Comparison of ENCODE assay signal across 1 cellular context in the genomic region with DNA sequence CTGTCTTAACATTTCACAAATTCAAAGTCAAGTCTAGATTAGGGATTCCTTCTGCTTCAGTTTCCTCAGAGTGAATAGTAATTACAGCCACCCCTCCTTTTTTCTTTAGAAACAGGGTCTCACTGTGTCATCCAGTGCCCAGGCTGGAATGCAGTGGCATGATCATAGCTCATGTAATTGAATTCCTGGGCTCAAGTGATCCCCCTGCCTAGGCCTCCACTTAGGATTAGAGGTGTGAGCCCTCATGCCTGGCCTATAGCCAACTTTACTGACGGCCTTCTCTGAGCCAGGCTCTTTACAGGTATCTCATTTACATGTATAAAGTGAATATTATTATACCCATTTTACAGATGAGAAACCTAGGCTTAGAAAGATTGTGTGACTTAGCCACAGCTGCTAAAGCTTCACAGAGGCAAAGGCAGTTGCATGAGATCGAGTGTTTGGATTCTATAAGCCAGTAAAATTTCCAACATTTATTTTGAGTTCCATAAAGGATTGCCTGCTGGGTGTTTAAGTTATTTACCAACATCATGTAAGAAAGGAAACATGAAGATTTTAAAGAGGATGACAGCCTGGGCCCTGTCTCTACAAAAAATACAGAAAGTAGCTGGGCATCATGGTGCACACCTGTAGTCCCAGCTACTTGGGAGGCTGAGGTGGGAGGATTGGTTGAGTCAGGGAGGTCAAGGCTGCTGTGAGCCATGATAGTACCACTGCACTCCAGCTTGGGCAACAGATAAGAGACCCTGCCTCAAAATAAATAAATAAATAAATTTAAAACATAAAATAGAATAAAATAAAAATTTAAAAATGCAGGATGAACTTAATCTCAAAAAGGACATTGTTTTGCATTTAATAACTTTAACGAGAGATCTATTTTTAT.
TF ChIP-seq lines count a peak whose summit lies in the region.

No MANE protein-coding gene starts in this region.

TF ChIP-seq in K562, 482 proteins besides CTCF, POLR2A, EP300 and RAD21 (continues in another document):
- no peak for TF ChIP-seq ZNF444 (CRISPR knock-in tag; IDR thresholded peaks at IDR 0.05)
- TF ChIP-seq POLR2G (IDR thresholded peaks at IDR 0.05; ENCODE audit: low read depth, low read length): no peak
- TF ChIP-seq SAP30 (IDR thresholded peaks at IDR 0.05; ENCODE audit: borderline replicate concordance, insufficient read depth, low read depth, low read length, poor library complexity, severe bottlenecking): no peak
- TF ChIP-seq CREM (IDR thresholded peaks at IDR 0.05; ENCODE audit: low read depth): no peak
- peak; percentile 76 for TF ChIP-seq CBFA2T3 (IDR thresholded peaks at IDR 0.05)
- no peak for TF ChIP-seq ZNF75A (CRISPR knock-in tag; IDR thresholded peaks at IDR 0.05)
- TF ChIP-seq CBFA2T2 (conservative IDR thresholded peaks at IDR 0.05): peak; percentile 57
- TF ChIP-seq, protein P1, sequence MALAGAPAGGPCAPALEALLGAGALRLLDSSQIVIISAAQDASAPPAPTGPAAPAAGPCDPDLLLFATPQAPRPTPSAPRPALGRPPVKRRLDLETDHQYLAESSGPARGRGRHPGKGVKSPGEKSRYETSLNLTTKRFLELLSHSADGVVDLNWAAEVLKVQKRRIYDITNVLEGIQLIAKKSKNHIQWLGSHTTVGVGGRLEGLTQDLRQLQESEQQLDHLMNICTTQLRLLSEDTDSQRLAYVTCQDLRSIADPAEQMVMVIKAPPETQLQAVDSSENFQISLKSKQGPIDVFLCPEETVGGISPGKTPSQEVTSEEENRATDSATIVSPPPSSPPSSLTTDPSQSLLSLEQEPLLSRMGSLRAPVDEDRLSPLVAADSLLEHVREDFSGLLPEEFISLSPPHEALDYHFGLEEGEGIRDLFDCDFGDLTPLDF (CRISPR knock-in tag; IDR thresholded peaks at IDR 0.05): no peak
- no peak for TF ChIP-seq STAG1 (CRISPR knock-in tag; IDR thresholded peaks at IDR 0.05; ENCODE audit: borderline replicate concordance)
- no peak for TF ChIP-seq GTF2E2 (tag; IDR thresholded peaks at IDR 0.05)
- TF ChIP-seq, protein P2, sequence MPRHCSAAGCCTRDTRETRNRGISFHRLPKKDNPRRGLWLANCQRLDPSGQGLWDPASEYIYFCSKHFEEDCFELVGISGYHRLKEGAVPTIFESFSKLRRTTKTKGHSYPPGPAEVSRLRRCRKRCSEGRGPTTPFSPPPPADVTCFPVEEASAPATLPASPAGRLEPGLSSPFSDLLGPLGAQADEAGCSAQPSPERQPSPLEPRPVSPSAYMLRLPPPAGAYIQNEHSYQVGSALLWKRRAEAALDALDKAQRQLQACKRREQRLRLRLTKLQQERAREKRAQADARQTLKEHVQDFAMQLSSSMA (CRISPR knock-in tag; IDR thresholded peaks at IDR 0.05): no peak
- peak; percentile 83 for TF ChIP-seq RBM25 (IDR thresholded peaks at IDR 0.05; ENCODE audit: low read depth, low read length, severe bottlenecking)
- TF ChIP-seq ZBTB7A (IDR thresholded peaks at IDR 0.05; ENCODE audit: borderline replicate concordance, control insufficient read depth, low read depth, low read length): peak; percentile 48; the same call in 1 of the 2 replicates
- TF ChIP-seq, protein P3, sequence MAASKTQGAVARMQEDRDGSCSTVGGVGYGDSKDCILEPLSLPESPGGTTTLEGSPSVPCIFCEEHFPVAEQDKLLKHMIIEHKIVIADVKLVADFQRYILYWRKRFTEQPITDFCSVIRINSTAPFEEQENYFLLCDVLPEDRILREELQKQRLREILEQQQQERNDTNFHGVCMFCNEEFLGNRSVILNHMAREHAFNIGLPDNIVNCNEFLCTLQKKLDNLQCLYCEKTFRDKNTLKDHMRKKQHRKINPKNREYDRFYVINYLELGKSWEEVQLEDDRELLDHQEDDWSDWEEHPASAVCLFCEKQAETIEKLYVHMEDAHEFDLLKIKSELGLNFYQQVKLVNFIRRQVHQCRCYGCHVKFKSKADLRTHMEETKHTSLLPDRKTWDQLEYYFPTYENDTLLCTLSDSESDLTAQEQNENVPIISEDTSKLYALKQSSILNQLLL (CRISPR knock-in tag; IDR thresholded peaks at IDR 0.05; ENCODE audit: borderline replicate concordance): no peak
- no peak for TF ChIP-seq NCOA6 (IDR thresholded peaks at IDR 0.05)
- no peak for TF ChIP-seq ZBTB1 (CRISPR knock-in tag; IDR thresholded peaks at IDR 0.05; ENCODE audit: borderline replicate concordance, low read depth)
- TF ChIP-seq, protein P4, sequence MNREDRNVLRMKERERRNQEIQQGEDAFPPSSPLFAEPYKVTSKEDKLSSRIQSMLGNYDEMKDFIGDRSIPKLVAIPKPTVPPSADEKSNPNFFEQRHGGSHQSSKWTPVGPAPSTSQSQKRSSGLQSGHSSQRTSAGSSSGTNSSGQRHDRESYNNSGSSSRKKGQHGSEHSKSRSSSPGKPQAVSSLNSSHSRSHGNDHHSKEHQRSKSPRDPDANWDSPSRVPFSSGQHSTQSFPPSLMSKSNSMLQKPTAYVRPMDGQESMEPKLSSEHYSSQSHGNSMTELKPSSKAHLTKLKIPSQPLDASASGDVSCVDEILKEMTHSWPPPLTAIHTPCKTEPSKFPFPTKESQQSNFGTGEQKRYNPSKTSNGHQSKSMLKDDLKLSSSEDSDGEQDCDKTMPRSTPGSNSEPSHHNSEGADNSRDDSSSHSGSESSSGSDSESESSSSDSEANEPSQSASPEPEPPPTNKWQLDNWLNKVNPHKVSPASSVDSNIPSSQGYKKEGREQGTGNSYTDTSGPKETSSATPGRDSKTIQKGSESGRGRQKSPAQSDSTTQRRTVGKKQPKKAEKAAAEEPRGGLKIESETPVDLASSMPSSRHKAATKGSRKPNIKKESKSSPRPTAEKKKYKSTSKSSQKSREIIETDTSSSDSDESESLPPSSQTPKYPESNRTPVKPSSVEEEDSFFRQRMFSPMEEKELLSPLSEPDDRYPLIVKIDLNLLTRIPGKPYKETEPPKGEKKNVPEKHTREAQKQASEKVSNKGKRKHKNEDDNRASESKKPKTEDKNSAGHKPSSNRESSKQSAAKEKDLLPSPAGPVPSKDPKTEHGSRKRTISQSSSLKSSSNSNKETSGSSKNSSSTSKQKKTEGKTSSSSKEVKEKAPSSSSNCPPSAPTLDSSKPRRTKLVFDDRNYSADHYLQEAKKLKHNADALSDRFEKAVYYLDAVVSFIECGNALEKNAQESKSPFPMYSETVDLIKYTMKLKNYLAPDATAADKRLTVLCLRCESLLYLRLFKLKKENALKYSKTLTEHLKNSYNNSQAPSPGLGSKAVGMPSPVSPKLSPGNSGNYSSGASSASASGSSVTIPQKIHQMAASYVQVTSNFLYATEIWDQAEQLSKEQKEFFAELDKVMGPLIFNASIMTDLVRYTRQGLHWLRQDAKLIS (CRISPR knock-in tag; IDR thresholded peaks at IDR 0.05): no peak
- peak; percentile 80 for TF ChIP-seq NFIC (IDR thresholded peaks at IDR 0.05)
- TF ChIP-seq, protein P5, sequence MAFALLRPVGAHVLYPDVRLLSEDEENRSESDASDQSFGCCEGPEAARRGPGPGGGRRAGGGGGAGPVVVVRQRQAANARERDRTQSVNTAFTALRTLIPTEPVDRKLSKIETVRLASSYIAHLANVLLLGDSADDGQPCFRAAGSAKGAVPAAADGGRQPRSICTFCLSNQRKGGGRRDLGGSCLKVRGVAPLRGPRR (CRISPR knock-in tag; IDR thresholded peaks at IDR 0.05): no peak
- peak; percentile 48; the same call in 1 of the 2 replicates for TF ChIP-seq TAL1 (IDR thresholded peaks at IDR 0.05)
- TF ChIP-seq MTA3 (IDR thresholded peaks at IDR 0.05; ENCODE audit: borderline replicate concordance): 0 out of 2 replicates have a peak, but pooled peaks have one; percentile 21
- TF ChIP-seq, protein P6, sequence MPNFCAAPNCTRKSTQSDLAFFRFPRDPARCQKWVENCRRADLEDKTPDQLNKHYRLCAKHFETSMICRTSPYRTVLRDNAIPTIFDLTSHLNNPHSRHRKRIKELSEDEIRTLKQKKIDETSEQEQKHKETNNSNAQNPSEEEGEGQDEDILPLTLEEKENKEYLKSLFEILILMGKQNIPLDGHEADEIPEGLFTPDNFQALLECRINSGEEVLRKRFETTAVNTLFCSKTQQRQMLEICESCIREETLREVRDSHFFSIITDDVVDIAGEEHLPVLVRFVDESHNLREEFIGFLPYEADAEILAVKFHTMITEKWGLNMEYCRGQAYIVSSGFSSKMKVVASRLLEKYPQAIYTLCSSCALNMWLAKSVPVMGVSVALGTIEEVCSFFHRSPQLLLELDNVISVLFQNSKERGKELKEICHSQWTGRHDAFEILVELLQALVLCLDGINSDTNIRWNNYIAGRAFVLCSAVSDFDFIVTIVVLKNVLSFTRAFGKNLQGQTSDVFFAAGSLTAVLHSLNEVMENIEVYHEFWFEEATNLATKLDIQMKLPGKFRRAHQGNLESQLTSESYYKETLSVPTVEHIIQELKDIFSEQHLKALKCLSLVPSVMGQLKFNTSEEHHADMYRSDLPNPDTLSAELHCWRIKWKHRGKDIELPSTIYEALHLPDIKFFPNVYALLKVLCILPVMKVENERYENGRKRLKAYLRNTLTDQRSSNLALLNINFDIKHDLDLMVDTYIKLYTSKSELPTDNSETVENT (CRISPR knock-in tag; IDR thresholded peaks at IDR 0.05): no peak
- TF ChIP-seq ZNF766 (CRISPR knock-in tag; conservative IDR thresholded peaks at IDR 0.05): no peak
- no peak for TF ChIP-seq NFE2 (IDR thresholded peaks at IDR 0.05; ENCODE audit: low read depth)
- no peak for TF ChIP-seq SRSF9 (IDR thresholded peaks at IDR 0.05; ENCODE audit: borderline replicate concordance, low read depth, low read length)
- peak; percentile 7 for TF ChIP-seq RBBP5 (IDR thresholded peaks at IDR 0.05; ENCODE audit: borderline replicate concordance, insufficient read depth, low read length, poor library complexity, severe bottlenecking)
- no peak for TF ChIP-seq FUS (optimal IDR thresholded peaks at IDR 0.05; ENCODE audit: low read depth, low read length)
- TF ChIP-seq RCOR1 (IDR thresholded peaks at IDR 0.05; ENCODE audit: borderline replicate concordance in 1 of 2, low read depth in 2 of 2, low read length in 2 of 2): no peak
- TF ChIP-seq TCF3 (CRISPR knock-in tag; IDR thresholded peaks at IDR 0.05): peak; percentile 36; the same call in 1 of the 2 replicates
- no peak for TF ChIP-seq ILF3 (IDR thresholded peaks at IDR 0.05; ENCODE audit: borderline replicate concordance)
- no peak for TF ChIP-seq ZNF717 (CRISPR knock-in tag; IDR thresholded peaks at IDR 0.05)
- TF ChIP-seq MED1 (CRISPR knock-in tag; IDR thresholded peaks at IDR 0.05; ENCODE audit: borderline replicate concordance): no peak
- TF ChIP-seq NCOR1 (IDR thresholded peaks at IDR 0.05): no peak; the same call in 1 of the 2 replicates
- TF ChIP-seq FOXJ2 (tag; IDR thresholded peaks at IDR 0.05): no peak
- TF ChIP-seq GABPB1 (CRISPR knock-in tag; IDR thresholded peaks at IDR 0.05): no peak
- TF ChIP-seq NR3C1 (CRISPR knock-in tag; IDR thresholded peaks at IDR 0.05): no peak
- no peak for TF ChIP-seq TRIM24 (IDR thresholded peaks at IDR 0.05)
- TF ChIP-seq DMBX1 (CRISPR knock-in tag; IDR thresholded peaks at IDR 0.05; ENCODE audit: borderline replicate concordance): no peak
- TF ChIP-seq KAT8 (IDR thresholded peaks at IDR 0.05; ENCODE audit: low read depth): no peak
- TF ChIP-seq, protein P7, sequence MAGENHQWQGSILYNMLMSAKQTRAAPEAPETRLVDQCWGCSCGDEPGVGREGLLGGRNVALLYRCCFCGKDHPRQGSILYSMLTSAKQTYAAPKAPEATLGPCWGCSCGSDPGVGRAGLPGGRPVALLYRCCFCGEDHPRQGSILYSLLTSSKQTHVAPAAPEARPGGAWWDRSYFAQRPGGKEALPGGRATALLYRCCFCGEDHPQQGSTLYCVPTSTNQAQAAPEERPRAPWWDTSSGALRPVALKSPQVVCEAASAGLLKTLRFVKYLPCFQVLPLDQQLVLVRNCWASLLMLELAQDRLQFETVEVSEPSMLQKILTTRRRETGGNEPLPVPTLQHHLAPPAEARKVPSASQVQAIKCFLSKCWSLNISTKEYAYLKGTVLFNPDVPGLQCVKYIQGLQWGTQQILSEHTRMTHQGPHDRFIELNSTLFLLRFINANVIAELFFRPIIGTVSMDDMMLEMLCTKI (IDR thresholded peaks at IDR 0.05; ENCODE audit: partially characterized antibody): no peak
- TF ChIP-seq SLC30A9 (CRISPR knock-in tag; IDR thresholded peaks at IDR 0.05): no peak
- no peak for TF ChIP-seq PCBP2 (IDR thresholded peaks at IDR 0.05; ENCODE audit: low read depth, low read length, poor library complexity, severe bottlenecking)
- TF ChIP-seq YBX1 (IDR thresholded peaks at IDR 0.05): no peak
- TF ChIP-seq, protein P8, sequence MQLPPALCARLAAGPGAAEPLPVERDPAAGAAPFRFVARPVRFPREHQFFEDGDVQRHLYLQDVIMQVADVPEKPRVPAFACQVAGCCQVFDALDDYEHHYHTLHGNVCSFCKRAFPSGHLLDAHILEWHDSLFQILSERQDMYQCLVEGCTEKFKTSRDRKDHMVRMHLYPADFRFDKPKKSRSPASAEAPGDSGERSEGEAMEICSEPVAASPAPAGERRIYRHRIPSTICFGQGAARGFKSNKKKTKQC (CRISPR knock-in tag; IDR thresholded peaks at IDR 0.05): no peak
- no peak for TF ChIP-seq ZNF584 (CRISPR knock-in tag; IDR thresholded peaks at IDR 0.05; ENCODE audit: low read depth)
- no peak for TF ChIP-seq EWSR1 (IDR thresholded peaks at IDR 0.05; ENCODE audit: borderline replicate concordance, low read depth, partially characterized antibody)
- TF ChIP-seq TCF7 (IDR thresholded peaks at IDR 0.05; ENCODE audit: borderline replicate concordance): no peak
- 0 out of 2 replicates have a peak, but pooled peaks have one; percentile 36 for TF ChIP-seq PML (IDR thresholded peaks at IDR 0.05; ENCODE audit: low read length)
- TF ChIP-seq ZNF707 (CRISPR knock-in tag; conservative IDR thresholded peaks at IDR 0.05): no peak
- TF ChIP-seq, protein P9, sequence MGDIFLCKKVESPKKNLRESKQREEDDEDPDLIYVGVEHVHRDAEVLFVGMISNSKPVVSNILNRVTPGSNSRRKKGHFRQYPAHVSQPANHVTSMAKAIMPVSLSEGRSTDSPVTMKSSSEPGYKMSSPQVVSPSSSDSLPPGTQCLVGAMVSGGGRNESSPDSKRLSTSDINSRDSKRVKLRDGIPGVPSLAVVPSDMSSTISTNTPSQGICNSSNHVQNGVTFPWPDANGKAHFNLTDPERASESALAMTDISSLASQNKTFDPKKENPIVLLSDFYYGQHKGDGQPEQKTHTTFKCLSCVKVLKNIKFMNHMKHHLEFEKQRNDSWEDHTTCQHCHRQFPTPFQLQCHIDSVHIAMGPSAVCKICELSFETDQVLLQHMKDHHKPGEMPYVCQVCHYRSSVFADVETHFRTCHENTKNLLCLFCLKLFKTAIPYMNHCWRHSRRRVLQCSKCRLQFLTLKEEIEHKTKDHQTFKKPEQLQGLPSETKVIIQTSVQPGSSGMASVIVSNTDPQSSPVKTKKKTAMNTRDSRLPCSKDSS (IDR thresholded peaks at IDR 0.05; ENCODE audit: low read depth, partially characterized antibody): no peak
- no peak for TF ChIP-seq CHD1 (IDR thresholded peaks at IDR 0.05; ENCODE audit: low read length)
- TF ChIP-seq SP1 (CRISPR knock-in tag; IDR thresholded peaks at IDR 0.05): no peak
- TF ChIP-seq ATF7 (IDR thresholded peaks at IDR 0.05): no peak
- peak; percentile 92 for TF ChIP-seq ZNF3 (CRISPR knock-in tag; IDR thresholded peaks at IDR 0.05)
- TF ChIP-seq RB1 (IDR thresholded peaks at IDR 0.05; ENCODE audit: low read depth): no peak
